In genomic region chr19:5977785-5978605, GRCh38 we compare ENCODE assay signal across 1 cellular context.
TF ChIP-seq lines count a peak whose summit lies in the region.

Gene RANBP3, minus strand, starts transcription at chr19:5978140. Its CDS starts 58 bp downstream, at chr19:5978082.

TF ChIP-seq in K562, 482 proteins besides CTCF, POLR2A, EP300 and RAD21 (continued from another document):
- TF ChIP-seq THRB (CRISPR knock-in tag; conservative IDR thresholded peaks at IDR 0.05) (0 out of 2 replicates have a peak, but pooled peaks have one; percentile 38), CCNT2 (IDR thresholded peaks at IDR 0.05; ENCODE audit: borderline replicate concordance, extremely low read depth, insufficient read length, low read depth, low read length) (peak; percentile 86), NR3C1 (CRISPR knock-in tag; IDR thresholded peaks at IDR 0.05) (peak; percentile 97), ESRRA (IDR thresholded peaks at IDR 0.05; ENCODE audit: borderline replicate concordance, low read depth) (0 out of 2 replicates have a peak, but pooled peaks have one; percentile 9), KDM5B (IDR thresholded peaks at IDR 0.05; ENCODE audit: insufficient replicate concordance, low read depth, low read length) (peak; percentile 65), ZFPM2 (CRISPR knock-in tag; IDR thresholded peaks at IDR 0.05) (no peak), NFYB (IDR thresholded peaks at IDR 0.05; ENCODE audit: extremely low read depth, insufficient read length) (no peak), RBBP5 (IDR thresholded peaks at IDR 0.05; ENCODE audit: borderline replicate concordance, insufficient read depth, low read length, poor library complexity, severe bottlenecking) (peak; percentile 79), ZNF253 (CRISPR knock-in tag; conservative IDR thresholded peaks at IDR 0.05) (no peak), ZNF551 (CRISPR knock-in tag; IDR thresholded peaks at IDR 0.05) (no peak)
TF ChIP-seq in K562: peak in this region for 138.
